21 cellular contexts compared by ENCODE assay signal in the genomic region with DNA sequence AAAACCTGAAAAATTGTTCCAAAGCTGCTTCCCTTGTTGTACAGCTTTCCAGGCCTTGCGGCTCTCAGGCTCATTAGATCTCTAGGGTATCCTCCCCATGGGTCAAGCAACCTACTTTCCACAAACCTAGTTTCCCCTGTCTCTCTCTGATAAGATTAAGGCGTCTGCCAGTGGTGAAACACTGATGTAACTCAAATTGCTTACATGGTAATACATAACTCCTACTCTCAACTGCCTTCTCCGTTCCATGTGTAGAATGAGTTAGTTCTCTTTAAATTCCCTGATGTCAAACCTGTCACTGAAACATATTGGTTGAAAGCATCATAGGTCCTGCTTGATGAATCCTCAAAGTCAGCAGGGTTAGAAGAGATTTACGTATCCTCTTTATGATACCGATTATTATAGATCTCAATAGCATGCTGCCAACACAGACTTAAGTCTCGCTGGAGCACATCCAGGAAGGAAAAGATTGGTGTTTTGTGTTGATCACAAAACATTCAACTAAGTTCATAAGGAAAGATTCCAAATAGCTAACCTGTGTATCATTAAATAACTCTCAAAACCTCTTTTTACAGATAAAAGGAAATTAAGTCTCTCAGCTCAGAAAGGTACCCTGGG. TPM values are rescaled to one million over a fixed set of nuclear protein-coding genes. Genes with fewer than 3 reads are reported as not detected.
DNase-seq lines count a peak whose midpoint lies in the region; ATAC-seq, FAIRE-seq and TF ChIP-seq lines count a peak whose summit lies in the region.
"Had no signal": no experiment of that assay in that cellular context is flagged by ENCODE, and none has a peak within 500 bp of the region (broad histone marks: within the 10 kb centered on the region; RNA-seq: fewer than 3 reads in every experiment).

No MANE protein-coding gene starts in this region.

- no peak for FAIRE-seq in A549 (lab: Jason Lieb, UNC)
- FAIRE-seq: H1 had no signal

- H3K18ac ChIP-seq in trophoblast cell (ENCODE audit: low read length) = no peak overlapping the region

- H3K9me3 ChIP-seq in A549 (no peaks in the 10 kb centered on the region), Caco-2 (no peaks in the 10 kb centered on the region), trophoblast cell (ENCODE audit: insufficient read depth, low read depth, low read length) (peaks cover 1% of the 10 kb centered on the region)
- H3K9me3 ChIP-seq: sigmoid colon had no signal

- H3K79me2 ChIP-seq in trophoblast cell (ENCODE audit: control insufficient read depth, insufficient read depth, low read length, poor library complexity) = no peaks in the 10 kb centered on the region

- no peak overlapping the region for H3K27ac ChIP-seq in A549
- no peak overlapping the region for H3K27ac ChIP-seq in trophoblast cell (ENCODE audit: low read depth, low read length)
- H3K27ac ChIP-seq: sigmoid colon had no signal

- H3K36me3 ChIP-seq in Caco-2 (ENCODE audit: control insufficient read depth, insufficient read depth, low read length) = no peaks in the 10 kb centered on the region; the same call in 1 of the 2 replicates
- H3K36me3 ChIP-seq in trophoblast cell (ENCODE audit: control insufficient read depth in 1 of 2, insufficient read depth in 2 of 2, low read length in 2 of 2) = peaks cover 18 to 27% of the 10 kb centered on the region in 2 experiments

- H3K4me1 ChIP-seq in A549 = peaks cover 29% of the 10 kb centered on the region
- H3K4me1 ChIP-seq in Caco-2 = no peaks in the 10 kb centered on the region; the same call in 1 of the 2 replicates
- H3K4me1 ChIP-seq in trophoblast cell (ENCODE audit: control insufficient read depth in 1 of 2, insufficient read depth in 2 of 2, low read length in 2 of 2) = no peaks in the 10 kb centered on the region

- H3K4me1 Mint-ChIP-seq in Caco-2 (ENCODE audit: low read depth, unreplicated experiment) (peaks cover 10% of the 10 kb centered on the region), immature natural killer cell (peaks cover 16 to 40% of the 10 kb centered on the region in 2 donors)
- peaks cover 29% of the 10 kb centered on the region for H3K4me1 Mint-ChIP-seq in activated T-helper 1 cell treated with anti-CD3 and anti-CD28 coated beads, Interleukin-12 subunit alpha, Interleukin-12 subunit beta, Interleukin-2, Interleukin-4 antibody, amounts not matched to agents 30 ng/mL and 10 ng/mL and 1 ng/mL, durations not matched to agents 14 hours and 24 hours and 36 hours (ENCODE audit: low read depth)

- CTCF ChIA-PET in A549 (lab: Yijun Ruan, JAX) (interaction anchor here (0.7 to 5.3 kb wide), 10 partner anchors 9 to 239 kb away, joined by 3 to 85 read pairs (median 4); no protein-coding TSS in a partner anchor), Caco-2 (lab: Charles Lee) (interaction anchor here (0.6 kb wide), 1 partner anchor 21 kb away, joined by 3 read pairs; no protein-coding TSS in a partner anchor)

- no peak overlapping the region for H3K4ac ChIP-seq in trophoblast cell (ENCODE audit: low read depth, low read length)

- BruUV-seq in Caco-2 (replicated peaks; lab: Mats Ljungman, UMichigan) = no TSS peak

- H3K9me3 Mint-ChIP-seq in Caco-2 (ENCODE audit: unreplicated experiment) (no peaks in the 10 kb centered on the region), immature natural killer cell (no peaks in the 10 kb centered on the region)
- no peaks in the 10 kb centered on the region for H3K9me3 Mint-ChIP-seq in activated T-helper 1 cell treated with anti-CD3 and anti-CD28 coated beads, Interleukin-12 subunit alpha, Interleukin-12 subunit beta, Interleukin-2, Interleukin-4 antibody, amounts not matched to agents 30 ng/mL and 10 ng/mL and 1 ng/mL, durations not matched to agents 14 hours and 24 hours and 36 hours
- H3K9me3 Mint-ChIP-seq: IgD-negative memory B cell; T-helper 1 cell treated with Interleukin-12 subunit alpha and Interleukin-12 subunit beta and Interleukin-4 antibody, amounts not matched to agents 30 μg/mL and 1 μg/mL, for 36 hours had no signal

- H3K27me3 ChIP-seq in Caco-2 (replicated peaks; ENCODE audit: control insufficient read depth, insufficient read depth, low read length) = no peaks in the 10 kb centered on the region
- H3K27me3 ChIP-seq in trophoblast cell (ENCODE audit: insufficient read depth, low read length) = no peaks in the 10 kb centered on the region
- H3K27me3 ChIP-seq: sigmoid colon had no signal

- no peak overlapping the region for H4K8ac ChIP-seq in trophoblast cell (ENCODE audit: low read depth, low read length)

- H3K23ac ChIP-seq in trophoblast cell (ENCODE audit: low read length) = no peak overlapping the region

- H2AFZ ChIP-seq in trophoblast cell (ENCODE audit: insufficient read depth, low read length, poor library complexity) = no peak overlapping the region

- TF ChIP-seq POLR2A in A549 (IDR thresholded peaks at IDR 0.05; ENCODE audit: low read length) = no peak

- intact Hi-C loops in Caco-2 (cut with micrococcal nuclease; ENCODE audit: unreplicated experiment) = no loop called here
- intact Hi-C loops in activated T-helper 1 cell treated with anti-CD3 and anti-CD28 coated beads, Interleukin-12 subunit alpha, Interleukin-12 subunit beta, Interleukin-2, Interleukin-4 antibody, amounts not matched to agents 30 ng/mL and 10 ng/mL and 1 ng/mL, durations not matched to agents 14 hours and 24 hours and 36 hours (cut with micrococcal nuclease) = no loop called here

- TF ChIP-seq CTCF in A549 (IDR thresholded peaks at IDR 0.05) (no peak), Caco-2 (IDR thresholded peaks at IDR 0.05; ENCODE audit: insufficient read depth in 1 of 2, low read depth in 1 of 2, low read length in 1 of 2, severe bottlenecking in 1 of 2, unreplicated experiment in 1 of 2) (no peak)

- H2AK5ac ChIP-seq in trophoblast cell (ENCODE audit: low read length) = no peak overlapping the region

- no peak for ATAC-seq in A549
- no peak for ATAC-seq in HG03280 (IDR thresholded peaks at IDR 0.05; ENCODE audit: unreplicated experiment)
- no peak for ATAC-seq in GM21619 (IDR thresholded peaks at IDR 0.05; ENCODE audit: unreplicated experiment)
- ATAC-seq: activated CD4-positive, CD25-positive, alpha-beta regulatory T cell treated with anti-CD3 and anti-CD28 coated beads, Interleukin-2, amount 50 U/mL, for 24 hours had no signal

- H2BK120ac ChIP-seq in trophoblast cell (ENCODE audit: insufficient read depth, low read length, poor library complexity) = no peak overlapping the region

- H3K79me1 ChIP-seq in trophoblast cell (ENCODE audit: low read length) = no peaks in the 10 kb centered on the region

- H3K14ac ChIP-seq in trophoblast cell (ENCODE audit: low read length) = no peak overlapping the region

- H2BK5ac ChIP-seq in trophoblast cell (ENCODE audit: low read depth, low read length, poor library complexity) = no peak overlapping the region

- H3K36me3 Mint-ChIP-seq in Caco-2 (ENCODE audit: insufficient read depth, unreplicated experiment) = peaks cover 66% of the 10 kb centered on the region
- peaks cover 51% of the 10 kb centered on the region for H3K36me3 Mint-ChIP-seq in activated T-helper 1 cell treated with anti-CD3 and anti-CD28 coated beads, Interleukin-12 subunit alpha, Interleukin-12 subunit beta, Interleukin-2, Interleukin-4 antibody, amounts not matched to agents 30 ng/mL and 10 ng/mL and 1 ng/mL, durations not matched to agents 14 hours and 24 hours and 36 hours (ENCODE audit: low read depth)
- peaks cover 15 to 32% (median 20%) of the 10 kb centered on the region in 3 donors for H3K36me3 Mint-ChIP-seq in immature natural killer cell

- POLR2A ChIA-PET in A549 (lab: Yijun Ruan, JAX) = no interaction called here
- POLR2A ChIA-PET in Caco-2 (lab: Charles Lee) = no interaction called here

- TF ChIP-seq EP300 in A549 (IDR thresholded peaks at IDR 0.05) = no peak

- H3K27me3 Mint-ChIP-seq in Caco-2 (ENCODE audit: insufficient read depth, unreplicated experiment) (no peaks in the 10 kb centered on the region), immature natural killer cell (ENCODE audit: low read depth in 3 of 3) (peaks cover 0 to 3% (median 0%) of the 10 kb centered on the region in 3 donors)
- H3K27me3 Mint-ChIP-seq in activated T-helper 1 cell treated with anti-CD3 and anti-CD28 coated beads, Interleukin-12 subunit alpha, Interleukin-12 subunit beta, Interleukin-2, Interleukin-4 antibody, amounts not matched to agents 30 ng/mL and 10 ng/mL and 1 ng/mL, durations not matched to agents 14 hours and 24 hours and 36 hours (ENCODE audit: insufficient read depth) = no peaks in the 10 kb centered on the region
- H3K27me3 Mint-ChIP-seq: IgD-negative memory B cell had no signal

- no peak overlapping the region for H2BK12ac ChIP-seq in trophoblast cell (ENCODE audit: low read length)

- H3K4me2 ChIP-seq in A549 (no peak overlapping the region), trophoblast cell (ENCODE audit: low read length) (no peak overlapping the region)

- no peak for TF ChIP-seq RAD21 in A549 (conservative IDR thresholded peaks at IDR 0.05 in 1 of 2, IDR thresholded peaks at IDR 0.05 in 1 of 2)

- H3K4me3 Mint-ChIP-seq in Caco-2 (ENCODE audit: unreplicated experiment) = no peak overlapping the region
- H3K4me3 Mint-ChIP-seq in activated T-helper 1 cell treated with anti-CD3 and anti-CD28 coated beads, Interleukin-12 subunit alpha, Interleukin-12 subunit beta, Interleukin-2, Interleukin-4 antibody, amounts not matched to agents 30 ng/mL and 10 ng/mL and 1 ng/mL, durations not matched to agents 14 hours and 24 hours and 36 hours = no peak overlapping the region
- H3K4me3 Mint-ChIP-seq in immature natural killer cell = no peak overlapping the region
- H3K4me3 Mint-ChIP-seq: T-helper 1 cell treated with Interleukin-12 subunit alpha and Interleukin-12 subunit beta and Interleukin-4 antibody, amounts not matched to agents 30 μg/mL and 1 μg/mL, for 36 hours had no signal

- WGBS in A549 (ENCODE audit: missing lambda C conversion rate) = 92% methylated on average over 6 of the region's 6 CpGs
- no CpG with 5 or more reads among the region's 6 CpGs for WGBS in trophoblast cell (ENCODE audit: extremely low coverage, insufficient coverage, insufficient read length)

- H3K4me3 ChIP-seq in A549 (no peak overlapping the region), Caco-2 (ENCODE audit: low read depth, low read length) (no peak overlapping the region), trophoblast cell (ENCODE audit: low read depth, low read length) (no peak overlapping the region)
- H3K4me3 ChIP-seq: sigmoid colon had no signal

- DNase-seq in A549 (ENCODE audit: low read depth in 1 of 2, low spot score in 1 of 2) = no peak
- DNase-seq in Caco-2 = no peak
- DNase-seq in activated T-helper 1 cell treated with anti-CD3 and anti-CD28 coated beads, Interleukin-12 subunit alpha, Interleukin-12 subunit beta, Interleukin-2, Interleukin-4 antibody, amounts not matched to agents 30 ng/mL and 10 ng/mL and 1 ng/mL, durations not matched to agents 14 hours and 24 hours and 36 hours (ENCODE audit: low spot score) = no peak
- DNase-seq in immature natural killer cell = no peak
- DNase-seq in stimulated activated CD4-positive, alpha-beta T cell treated with anti-CD3 and anti-CD28 coated beads, Interleukin-1b, Interleukin-23, amount 100 ng/mL, for 48 hours = no peak
- DNase-seq in trophoblast cell = no peak
- DNase-seq: activated CD8-positive, alpha-beta memory T cell treated with anti-CD3 and anti-CD28 coated beads, Interleukin-2, amount 50 U/mL, for 48 hours; amniotic stem cell; central memory CD4-positive, alpha-beta T cell; DMS53; hypothalamus; midbrain; NCI-H2029 treated with DMSO at 0.1 percent for 48 hours; SHP77 treated with DMSO at 0.1 percent for 48 hours; sigmoid colon had no signal

- H3K27ac Mint-ChIP-seq in Caco-2 (ENCODE audit: unreplicated experiment) (peak overlapping the region; percentile 39), immature natural killer cell (peak overlapping the region; percentile 4 to 61 (median 40))
- H3K27ac Mint-ChIP-seq in activated T-helper 1 cell treated with anti-CD3 and anti-CD28 coated beads, Interleukin-12 subunit alpha, Interleukin-12 subunit beta, Interleukin-2, Interleukin-4 antibody, amounts not matched to agents 30 ng/mL and 10 ng/mL and 1 ng/mL, durations not matched to agents 14 hours and 24 hours and 36 hours = peak overlapping the region; percentile 6
- H3K27ac Mint-ChIP-seq: T-helper 1 cell treated with Interleukin-12 subunit alpha and Interleukin-12 subunit beta and Interleukin-4 antibody, amounts not matched to agents 30 μg/mL and 1 μg/mL, for 36 hours had no signal

- no peak overlapping the region for H4K12ac ChIP-seq in trophoblast cell (ENCODE audit: low read depth, low read length)

- no peak overlapping the region for H3K9ac ChIP-seq in trophoblast cell (ENCODE audit: low read length)

- no peak overlapping the region for H4K91ac ChIP-seq in trophoblast cell (ENCODE audit: low read depth, low read length)

RNA-seq across cellular contexts. Expression of a gene that starts 10.6 kb away (rescaled TPM):
- 49.1 and 51.9 TPM in 2 replicates for polyA plus RNA-seq in A549 (2011; rRNA removed)
- polyA plus RNA-seq in A549 (2012; cell fraction: cytosol; rRNA removed) = 18.5 and 22.6 TPM in 2 replicates
- 17.7 and 22.8 TPM in 2 replicates for polyA plus RNA-seq in A549 (2012; cell fraction: nucleus; rRNA removed)
- polyA plus RNA-seq in A549 (2017; fragmentation: RNase III; extraction: RNeasy Plus Mini Kit Qiagen cat#74134 plus additional on column Dnase treatment) = 26.9 to 27.8 TPM (median 27.2 TPM) in 3 replicates
- polyA minus RNA-seq in A549 (2011; rRNA and poly(A)+ RNA removed) = 52.6 and 57.4 TPM in 2 replicates
- total RNA-seq in Caco-2 (2022) = 46.3 and 48.4 TPM in 2 replicates
- total RNA-seq in activated T-helper 1 cell treated with anti-CD3 and anti-CD28 coated beads, Interleukin-12 subunit alpha, Interleukin-12 subunit beta, Interleukin-2, Interleukin-4 antibody, amounts not matched to agents 30 ng/mL and 10 ng/mL and 1 ng/mL, durations not matched to agents 14 hours and 24 hours and 36 hours = 75.8 and 76.2 TPM in 2 replicates
- 10 to 100 TPM; 13.5 to 23.0 (median 17.3) TPM for polyA plus RNA-seq in immature natural killer cell
- 39.2 and 41.5 TPM in 2 replicates for polyA plus RNA-seq in trophoblast cell (2013)

RNA-seq across cellular contexts. Expression of a gene that starts 41.3 kb away (rescaled TPM):
- polyA plus RNA-seq in A549 (2011; rRNA removed) (13.0 and 16.4 TPM in 2 replicates), A549 (2017; fragmentation: RNase III; extraction: RNeasy Plus Mini Kit Qiagen cat#74134 plus additional on column Dnase treatment) (17.9 to 26.2 TPM (median 23.4 TPM) in 3 replicates), immature natural killer cell (not detected)
- 12.1 and 14.8 TPM in 2 replicates for polyA plus RNA-seq in A549 (2012; cell fraction: cytosol; rRNA removed)
- 54.7 and 55.1 TPM in 2 replicates for polyA plus RNA-seq in A549 (2012; cell fraction: nucleus; rRNA removed)
- polyA minus RNA-seq in A549 (2011; rRNA and poly(A)+ RNA removed) = 12.4 and 13.0 TPM in 2 replicates
- 18.8 and 21.8 TPM in 2 replicates for total RNA-seq in Caco-2 (2022)
- total RNA-seq in activated T-helper 1 cell treated with anti-CD3 and anti-CD28 coated beads, Interleukin-12 subunit alpha, Interleukin-12 subunit beta, Interleukin-2, Interleukin-4 antibody, amounts not matched to agents 30 ng/mL and 10 ng/mL and 1 ng/mL, durations not matched to agents 14 hours and 24 hours and 36 hours = 0.05 and 0.21 TPM in 2 replicates
- 26.6 and 31.1 TPM in 2 replicates for polyA plus RNA-seq in trophoblast cell (2013)

Comparison
In these comparisons a context has a peak if more than half of its experiments do, and no peak if none do; other contexts are left out.
1. RNA of a gene that starts 41.3 kb away (total RNA-seq): 18.8 to 21.8 TPM in Caco-2; 0.05 to 0.21 TPM in activated T-helper 1 cell treated with anti-CD3 and anti-CD28 coated beads, Interleukin-12 subunit alpha, Interleukin-12 subunit beta, Interleukin-2, Interleukin-4 antibody, amounts not matched to agents 30 ng/mL and 10 ng/mL and 1 ng/mL, durations not matched to agents 14 hours and 24 hours and 36 hours; every median in the first group is over 10 times any median in the second.
2. Peak in every context shown above with its lines, with median percentiles within 50 percentile points of each other: H3K27ac Mint-ChIP-seq.